4 cellular contexts compared by ENCODE assay signal in the genomic region with DNA sequence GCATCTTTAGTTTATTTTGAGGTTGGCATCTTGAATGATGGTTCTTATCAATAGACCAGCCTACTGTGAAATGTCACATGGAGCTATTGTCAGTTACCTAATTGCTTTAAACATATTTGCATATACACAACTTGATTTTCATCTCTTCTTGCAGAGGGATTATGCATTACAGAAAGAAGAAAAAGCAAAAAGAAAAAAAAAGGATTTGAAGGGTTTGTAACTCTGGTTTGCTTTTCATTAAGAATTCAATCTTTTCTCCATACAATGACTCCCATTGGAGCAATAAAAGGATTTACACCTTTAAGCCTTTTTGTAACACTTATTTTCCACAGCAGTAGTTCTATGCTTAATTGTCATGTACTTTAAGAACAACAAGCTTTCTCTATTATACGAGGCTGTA.
"Had no signal": no experiment of that assay in that cellular context is flagged by ENCODE, and none has a peak within 500 bp of the region (broad histone marks: within the 10 kb centered on the region; RNA-seq: fewer than 3 reads in every experiment).

No MANE protein-coding gene starts in this region.

- H3K27ac ChIP-seq: HL-60 had no signal

- H3K4me3 ChIP-seq: K562 had no signal

- DNase-seq: IMR-90, KBM-7 had no signal
